8 cellular contexts compared by ENCODE assay signal in genomic region chr10:104337527-104337984, GRCh38. TPM values are rescaled to one million over a fixed set of nuclear protein-coding genes. Genes with fewer than 3 reads are reported as not detected.
DNase-seq lines count a peak whose midpoint lies in the region; ATAC-seq, FAIRE-seq and TF ChIP-seq lines count a peak whose summit lies in the region.

No MANE protein-coding gene starts in this region.

- peak overlapping the region; percentile 97 for H3K27ac ChIP-seq in SJSA1
- H3K27ac ChIP-seq in muscle layer of colon (ENCODE audit: low read depth, low read length), result peak overlapping the region; percentile 95

- TF ChIP-seq CTCF in endothelial cell (IDR thresholded peaks at IDR 0.05; ENCODE audit: unreplicated experiment), result no peak

- peak overlapping the region; percentile 97 for H3K4me3 Mint-ChIP-seq in endothelial cell (ENCODE audit: unreplicated experiment)

- FAIRE-seq in HTR-8/SVneo (lab: Jason Lieb, UNC), result no peak

- H3K36me3 ChIP-seq in SJSA1, result peaks cover 21% of the 10 kb centered on the region
- H3K36me3 ChIP-seq in muscle layer of colon (ENCODE audit: insufficient read depth, low read length), result no peaks in the 10 kb centered on the region

- DNase-seq in AG20443 (ENCODE audit: low spot score) (peak; percentile 55), SJSA1 (ENCODE audit: low read depth in 1 of 2, low spot score in 2 of 2) (no peak), endothelial cell (ENCODE audit: low spot score) (peak; percentile 59), HTR-8/SVneo (ENCODE audit: insufficient read length, low spot score) (no peak), cerebellar nuclear complex (lab: John Stamatoyannopoulos, UW) (no peak)

- H3K9ac ChIP-seq in muscle layer of colon (ENCODE audit: low read length), result peak overlapping the region; percentile 76

- peak overlapping the region; percentile 67 for H3K27ac Mint-ChIP-seq in endothelial cell (ENCODE audit: unreplicated experiment)

- peaks cover 13% of the 10 kb centered on the region for H3K36me3 Mint-ChIP-seq in endothelial cell (ENCODE audit: low read depth, unreplicated experiment)

- no peaks in the 10 kb centered on the region for H3K27me3 ChIP-seq in SJSA1 (replicated peaks)
- H3K27me3 ChIP-seq in muscle layer of colon (ENCODE audit: control insufficient read depth in 1 of 2, insufficient read depth in 2 of 2, low read length in 2 of 2), result no peaks in the 10 kb centered on the region

- H3K4me1 Mint-ChIP-seq in endothelial cell (ENCODE audit: unreplicated experiment), result peaks cover 42% of the 10 kb centered on the region

- no peaks in the 10 kb centered on the region for H3K9me3 Mint-ChIP-seq in endothelial cell (ENCODE audit: unreplicated experiment)

- H3K27me3 Mint-ChIP-seq in endothelial cell (ENCODE audit: unreplicated experiment), result peaks cover 8% of the 10 kb centered on the region

- H3K9me3 ChIP-seq in SJSA1 (replicated peaks), result no peaks in the 10 kb centered on the region
- no peaks in the 10 kb centered on the region for H3K9me3 ChIP-seq in muscle layer of colon (ENCODE audit: low read length)

- H3K4me1 ChIP-seq in SJSA1 (replicated peaks) (peaks cover 23% of the 10 kb centered on the region), muscle layer of colon (ENCODE audit: insufficient read depth, low read length) (peaks cover 50% of the 10 kb centered on the region)

- peak; percentile 43 for ATAC-seq in GM19023 (IDR thresholded peaks at IDR 0.05; ENCODE audit: unreplicated experiment)
- ATAC-seq in HG03097 (IDR thresholded peaks at IDR 0.05; ENCODE audit: low FRiP score, unreplicated experiment), result peak; percentile 33

- peak overlapping the region; percentile 87 for H3K4me3 ChIP-seq in SJSA1
- peak overlapping the region; percentile 85 to 94 for H3K4me3 ChIP-seq in muscle layer of colon (ENCODE audit: low read depth in 1 of 2, low read length in 2 of 2)

RNA-seq across cellular contexts. Expression of gene ITPRIP, which starts 0.7 kb away (rescaled TPM):
- 3.8 and 4.2 TPM in 2 replicates for total RNA-seq in SJSA1 (2014; rRNA removed; shearing (Covaris generic))
- 16.3 TPM for total RNA-seq in endothelial cell (ENCODE audit: unreplicated experiment)

RNA-seq across cellular contexts. Expression of gene CFAP58, which starts 16.1 kb away (rescaled TPM):
- 0.34 and 1.5 TPM in 2 replicates for total RNA-seq in SJSA1 (2014; rRNA removed; shearing (Covaris generic))
- total RNA-seq in endothelial cell (ENCODE audit: unreplicated experiment), result 0.28 TPM

Comparison
In these comparisons a context has a peak if more than half of its experiments do, and no peak if none do; other contexts are left out.
1. DNase-seq: peak in AG20443 (single experiment) and endothelial cell (single experiment); none in SJSA1 (0 of 2), HTR-8/SVneo (single experiment) and cerebellar nuclear complex (0 of 2).